7 cellular contexts compared by ENCODE assay signal in the genomic region with DNA sequence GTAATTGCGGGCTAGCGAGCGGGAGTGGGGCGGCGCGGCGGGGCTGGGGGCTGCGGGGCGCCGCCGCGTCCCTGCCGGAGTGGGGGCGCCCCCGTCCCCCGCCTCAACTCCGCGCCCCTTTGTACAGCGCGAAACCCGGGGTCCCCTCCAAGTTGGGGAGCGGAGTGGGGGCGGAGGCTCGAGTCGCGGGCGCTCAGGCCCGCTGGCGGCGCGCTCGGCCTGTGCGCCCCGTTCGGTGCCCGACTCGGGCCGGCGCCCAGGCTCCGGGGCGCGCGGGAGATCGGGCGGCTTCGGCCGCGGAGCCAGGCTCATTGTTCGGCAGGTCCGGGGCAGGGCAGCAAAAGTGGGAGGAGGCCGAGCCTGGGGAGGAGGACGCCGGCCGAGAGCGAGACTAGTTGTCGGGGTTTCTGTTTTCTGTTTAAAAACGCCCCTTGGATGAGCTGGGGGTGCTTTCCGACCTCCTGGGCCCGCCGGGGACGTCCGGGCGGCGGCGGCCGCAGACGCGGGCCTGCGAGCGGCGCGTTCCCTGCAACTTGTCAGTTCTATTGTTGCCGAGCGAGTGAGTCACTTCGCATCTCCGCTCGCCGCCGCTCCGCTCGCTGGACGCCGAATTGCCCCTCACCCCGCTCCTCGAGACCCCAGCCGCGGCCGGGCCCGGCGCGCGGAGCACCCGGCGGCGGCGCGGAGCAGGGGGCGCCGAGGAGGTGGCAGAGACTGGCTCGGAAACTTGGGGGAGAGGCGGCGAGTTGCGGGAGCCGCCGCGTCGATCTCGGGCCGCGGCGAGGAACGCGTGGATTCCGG. TPM values are rescaled to one million over a fixed set of nuclear protein-coding genes. Genes with fewer than 3 reads are reported as not detected.
DNase-seq lines count a peak whose midpoint lies in the region; FAIRE-seq and TF ChIP-seq lines count a peak whose summit lies in the region.

No MANE protein-coding gene starts in this region.

- 0 to 1% methylated on average over 24 to 60 of the region's 114 CpGs for WGBS in lower leg skin, 2 donors

- peak; percentile 65 for TF ChIP-seq POLR2A in GM12892 (IDR thresholded peaks at IDR 0.05; ENCODE audit: low read depth, low read length)
- no peak for TF ChIP-seq POLR2A in lower leg skin (IDR thresholded peaks at IDR 0.05)

- H3K4me3 ChIP-seq in lower leg skin (ENCODE audit: low read depth, poor library complexity, severe bottlenecking), result peak overlapping the region; percentile 95

- FAIRE-seq in GM12892 (lab: Jason Lieb, UNC), result peak; percentile 58

- intact Hi-C loops in lower leg skin (cut with DNase I; ENCODE audit: low total_unique reads), result no loop called here

- no peak for TF ChIP-seq CTCF in lower leg skin (IDR thresholded peaks at IDR 0.05)

- DNase-seq in GM12892 (ENCODE audit: insufficient read length) (peak; percentile 50), HCEC 1CT (peak; percentile 66), NCI-H1092 (lab: John Stamatoyannopoulos, UW) (peak; percentile 2), dermis blood vessel endothelial cell (peak; percentile 87), lower leg skin (ENCODE audit: low spot score in 2 of 2) (peak; percentile 32 to 91)
- peak; percentile 43 to 45 for DNase-seq in activated CD4-positive, alpha-beta T cell treated with anti-CD3 and anti-CD28 coated beads, Interleukin-2, amount 50 U/mL, for 4 hours
- DNase-seq in stimulated activated CD4-positive, alpha-beta T cell treated with anti-CD3 and anti-CD28 coated beads, TNF-alpha, amount 100 ng/mL, for 24 hours (ENCODE audit: low read depth in 3 of 3), result peak in 2 of 3 experiments; percentile 25 to 58

RNA-seq across cellular contexts. Expression of gene TCF12, which starts 0.7 kb away (rescaled TPM):
- polyA plus RNA-seq in GM12892 (2012; ENCODE audit: missing spikeins), result 32.6 TPM
- total RNA-seq in dermis blood vessel endothelial cell (78.5 and 111 TPM in 2 replicates), lower leg skin (100 to 1,000 TPM in 1 of 4 donors, 10 to 100 TPM in 3; 50.5 to 117 (median 89.8) TPM)

Comparison
In these comparisons a context has a peak if more than half of its experiments do, and no peak if none do; other contexts are left out.
1. Peak in every context shown above with its lines: DNase-seq and H3K4me3 ChIP-seq.
2. DNase-seq: peak in every context shown above with its lines; median percentile 87 in dermis blood vessel endothelial cell; 66 in HCEC 1CT; 62 in lower leg skin; 50 in GM12892; 44 in activated CD4-positive, alpha-beta T cell treated with anti-CD3 and anti-CD28 coated beads, Interleukin-2, amount 50 U/mL, for 4 hours; 42 in stimulated activated CD4-positive, alpha-beta T cell treated with anti-CD3 and anti-CD28 coated beads, TNF-alpha, amount 100 ng/mL, for 24 hours; 2 in NCI-H1092.